In genomic region chr17:50642722-50643656, GRCh38 we compare ENCODE assay signal across 27 cellular contexts. TPM values are rescaled to one million over a fixed set of nuclear protein-coding genes. Genes with fewer than 3 reads are reported as not detected.
DNase-seq lines count a peak whose midpoint lies in the region; ATAC-seq, FAIRE-seq and TF ChIP-seq lines count a peak whose summit lies in the region.
"Had no signal": no experiment of that assay in that cellular context is flagged by ENCODE, and none has a peak within 500 bp of the region (broad histone marks: within the 10 kb centered on the region; RNA-seq: fewer than 3 reads in every experiment).

No MANE protein-coding gene starts in this region.

- peaks cover 33% of the 10 kb centered on the region for H3K79me2 ChIP-seq in keratinocyte (ENCODE audit: control insufficient read depth, insufficient read depth, low read length)

- dilution Hi-C loops in keratinocyte (cut with MboI; ENCODE audit: extremely low pct_ligation_motif_present, low sequenced_read_pairs): no loop called here

- peaks cover 0 to 39% (median 19%) of the 10 kb centered on the region in 9 donors for H3K4me1 ChIP-seq in heart right ventricle
- H3K4me1 ChIP-seq in adrenal gland (replicated peaks in 1 of 2): peaks cover 56 to 59% of the 10 kb centered on the region in 2 donors
- peaks cover 57% of the 10 kb centered on the region for H3K4me1 ChIP-seq in keratinocyte (ENCODE audit: control insufficient read depth, extremely low read depth, insufficient read depth, low read length)

- WGBS in heart right ventricle, 2 donors: 89 to 94% methylated on average over 10 of the region's 10 CpGs
- WGBS in adrenal gland, 4 donors: 51 to 73% (median 59%) methylated on average over 4 to 10 of the region's 10 CpGs

- H3K36me3 ChIP-seq in heart right ventricle (no peaks in the 10 kb centered on the region), adrenal gland (replicated peaks in 1 of 2) (no peaks in the 10 kb centered on the region), keratinocyte (ENCODE audit: control insufficient read depth in 2 of 2, extremely low read depth in 1 of 2, insufficient read depth in 2 of 2, low read length in 2 of 2) (peaks cover 1 to 18% of the 10 kb centered on the region in 2 experiments)
- H3K36me3 ChIP-seq: esophagus muscularis mucosa, gastroesophageal sphincter, pancreas, transverse colon had no signal

- no peaks in the 10 kb centered on the region for H4K20me1 ChIP-seq in keratinocyte (ENCODE audit: control insufficient read depth, extremely low read depth, insufficient read depth, low read length)

- no peak overlapping the region for H3K9ac ChIP-seq in keratinocyte (ENCODE audit: control insufficient read depth, extremely low read depth, insufficient read depth, low read length)
- H3K9ac ChIP-seq: GM23248 had no signal

- no peaks in the 10 kb centered on the region for H3K9me1 ChIP-seq in keratinocyte (ENCODE audit: control insufficient read depth, extremely low read depth, insufficient read depth, low read length)

- intact Hi-C loops in Right ventricle myocardium inferior (cut with DNase I) (no loop called here), heart right ventricle (cut with DNase I) (no loop called here), adrenal gland (cut with DNase I) (no loop called here)

- FAIRE-seq in keratinocyte (lab: Jason Lieb, UNC): peak; percentile 44
- FAIRE-seq: astrocyte, K562, pancreas had no signal

- H3K27ac ChIP-seq in heart right ventricle (no peak overlapping the region), adrenal gland (peak overlapping the region; percentile 36 to 90 (median 82)), keratinocyte (ENCODE audit: control insufficient read depth, insufficient read depth, low read length) (peak overlapping the region; percentile 18)
- H3K27ac ChIP-seq: esophagus muscularis mucosa, gastroesophageal sphincter, GM23248, HL-60, transverse colon had no signal

- H3K4me3 ChIP-seq in heart right ventricle (no peak overlapping the region), adrenal gland (no peak overlapping the region), keratinocyte (ENCODE audit: control insufficient read depth in 2 of 3, extremely low read depth in 1 of 3, insufficient read depth in 2 of 3, low read depth in 1 of 3, low read length in 3 of 3) (no peak overlapping the region)
- H3K4me3 ChIP-seq: esophagus muscularis mucosa, gastroesophageal sphincter, GM23248, K562, pancreas, stomach, transverse colon had no signal

- no peak overlapping the region for H2AFZ ChIP-seq in keratinocyte (ENCODE audit: control insufficient read depth, low read length)
- H2AFZ ChIP-seq: GM23248 had no signal

- TF ChIP-seq CTCF in heart right ventricle (IDR thresholded peaks at IDR 0.05): no peak
- TF ChIP-seq CTCF in adrenal gland (IDR thresholded peaks at IDR 0.05): no peak
- no peak for TF ChIP-seq CTCF in keratinocyte (optimal IDR thresholded peaks at IDR 0.05 in 1 of 3, IDR thresholded peaks at IDR 0.05 in 1 of 3, conservative IDR thresholded peaks at IDR 0.05 in 1 of 3; ENCODE audit: extremely low read depth in 1 of 3, insufficient read depth in 2 of 3, low read length in 3 of 3)

- DNase-seq in Right ventricle myocardium inferior (ENCODE audit: missing footprints): peak; percentile 44
- no peak for DNase-seq in heart right ventricle
- DNase-seq in adrenal gland: peak; percentile 65 to 88 (median 84)
- DNase-seq in keratinocyte (ENCODE audit: low read depth, low spot score): peak; percentile 28
- no peak for DNase-seq in T1000 (lab: John Stamatoyannopoulos, UW)
- DNase-seq in HuH-7 (ENCODE audit: low spot score): no peak
- DNase-seq: activated CD4-positive, alpha-beta T cell treated with anti-CD3 and anti-CD28 coated beads for 48 hours; COR-L47; effector CD4-positive, alpha-beta T cell; EL; GM23248; MV-4-11; NCI-H1930; NCI-H82; stomach; T-cell; transverse colon had no signal

- ATAC-seq in Right ventricle myocardium inferior: no peak
- no peak for ATAC-seq in heart right ventricle
- ATAC-seq in HG03025 (IDR thresholded peaks at IDR 0.05; ENCODE audit: low FRiP score, unreplicated experiment): no peak
- ATAC-seq in GM21528 (IDR thresholded peaks at IDR 0.05; ENCODE audit: low FRiP score, unreplicated experiment): no peak
- ATAC-seq: gastroesophageal sphincter; K562; naive thymus-derived CD8-positive, alpha-beta T cell; right cardiac atrium; T-cell had no signal

- H3K4me2 ChIP-seq in keratinocyte (ENCODE audit: control insufficient read depth, extremely low read depth, insufficient read depth, low read depth, low read length): peak overlapping the region; percentile 25

- TF ChIP-seq POLR2A in adrenal gland (IDR thresholded peaks at IDR 0.05): peak in 1 of 2 donors; percentile 22

- no peaks in the 10 kb centered on the region for H3K27me3 ChIP-seq in heart right ventricle
- no peaks in the 10 kb centered on the region for H3K27me3 ChIP-seq in adrenal gland
- H3K27me3 ChIP-seq in keratinocyte (ENCODE audit: control insufficient read depth, extremely low read depth, insufficient read depth, low read length): no peaks in the 10 kb centered on the region
- H3K27me3 ChIP-seq: pancreas, stomach, transverse colon had no signal

- no peaks in the 10 kb centered on the region for H3K9me3 ChIP-seq in heart right ventricle
- H3K9me3 ChIP-seq in adrenal gland (replicated peaks in 1 of 3): no peaks in the 10 kb centered on the region
- H3K9me3 ChIP-seq in keratinocyte (ENCODE audit: control insufficient read depth, low read depth, low read length): no peaks in the 10 kb centered on the region
- H3K9me3 ChIP-seq: esophagus muscularis mucosa, gastroesophageal sphincter, pancreas, stomach, transverse colon had no signal

RNA-seq across cellular contexts. Expression of gene ABCC3, which starts 8.3 kb away (rescaled TPM):
- 0.68 TPM for total RNA-seq in Right ventricle myocardium inferior
- 1 to 10 TPM in 6 of 10 donors, under 1 TPM in 3, not detected in 1; 0.23 to 5.7 (median 1.1) TPM for total RNA-seq in heart right ventricle
- polyA plus RNA-seq in heart right ventricle: 1 to 10 TPM in 1 of 2 donors, under 1 TPM in 1; 0.41 to 2.0 TPM
- total RNA-seq in adrenal gland: 100 to 1,000 TPM; 195 to 422 (median 262) TPM
- polyA plus RNA-seq in adrenal gland: 100 to 1,000 TPM; 164 to 448 (median 414) TPM
- polyA plus RNA-seq in keratinocyte: 39.6 to 61.6 TPM (median 41.7 TPM) in 3 replicates
- 16.7 TPM for polyA plus RNA-seq in keratinocyte (2011; ENCODE audit: low read depth)
- 18.2 and 18.5 TPM in 2 replicates for polyA plus RNA-seq in keratinocyte (2011; cell fraction: cytosol; rRNA removed)
- 184 and 229 TPM in 2 replicates for polyA plus RNA-seq in keratinocyte (2011; cell fraction: nucleus; rRNA removed)
- polyA plus RNA-seq in keratinocyte (2012; ENCODE audit: low replicate concordance): 28.9 and 55.8 TPM in 2 replicates
- polyA minus RNA-seq in keratinocyte: 52.7 to 126 TPM (median 73.7 TPM) in 3 replicates
- 38.4 TPM for polyA minus RNA-seq in keratinocyte (2011; cell fraction: cytosol; rRNA and poly(A)+ RNA removed)
- 116 and 134 TPM in 2 replicates for polyA minus RNA-seq in keratinocyte (2011; cell fraction: nucleus; rRNA and poly(A)+ RNA removed)
- polyA plus RNA-seq: naive thymus-derived CD8-positive, alpha-beta T cell had no signal

Comparison
In these comparisons a context has a peak if more than half of its experiments do, and no peak if none do; other contexts are left out.
1. DNase-seq: peak in Right ventricle myocardium inferior (single experiment), adrenal gland (7 of 7) and keratinocyte (single experiment); none in heart right ventricle (0 of 2), T1000 (single experiment) and HuH-7 (single experiment).
2. H3K27ac ChIP-seq: peak in adrenal gland (5 of 5) and keratinocyte (single experiment); none in heart right ventricle (0 of 10).
3. RNA of gene ABCC3, which starts 8.3 kb away (total RNA-seq): 195 to 422 TPM in adrenal gland; 0.23 to 5.7 TPM in heart right ventricle and 0.68 TPM in Right ventricle myocardium inferior (single experiment); every median in the first group is over 10 times any median in the second.